In the genomic region with DNA sequence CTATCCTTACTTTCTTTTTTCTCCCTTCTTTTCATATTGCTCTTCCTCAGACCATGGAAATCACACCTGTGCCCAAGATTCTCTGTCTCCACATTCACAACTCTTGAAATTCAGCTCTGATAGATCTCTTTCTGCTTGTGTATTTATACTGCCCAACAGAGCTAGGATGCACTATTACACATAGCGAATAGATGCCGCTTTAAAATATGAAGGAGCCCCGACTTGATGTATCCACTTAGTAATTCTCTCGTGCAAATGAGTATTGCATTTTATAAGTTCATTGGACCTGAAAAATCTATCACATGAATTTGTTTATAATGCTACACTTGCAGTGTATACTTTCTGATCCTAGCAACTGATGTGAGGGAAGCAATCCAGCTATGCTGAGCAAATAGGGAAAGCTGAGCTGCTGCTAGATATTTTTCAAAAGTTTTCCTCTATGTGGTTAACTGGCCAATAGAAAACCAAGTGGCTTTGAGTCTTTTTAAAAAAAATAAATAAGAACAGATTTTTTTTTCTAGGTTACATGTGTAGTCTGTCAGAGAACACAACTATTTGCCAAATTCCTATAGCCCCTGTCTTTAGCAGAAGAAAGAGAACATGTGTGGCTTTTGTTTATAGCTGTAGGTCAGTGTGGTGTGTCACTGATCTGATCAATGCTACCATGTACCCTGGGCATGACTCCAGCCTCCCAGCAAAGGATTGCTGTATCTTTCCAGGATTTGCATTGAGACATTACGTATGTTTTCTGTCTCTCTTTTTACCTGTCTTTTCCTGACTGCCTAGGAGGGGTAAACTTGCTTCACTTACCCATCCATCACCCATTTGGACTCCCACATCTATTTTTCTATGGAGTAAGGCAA, we compare ENCODE assay signal across 14 cellular contexts.
DNase-seq lines count a peak whose midpoint lies in the region; ATAC-seq and TF ChIP-seq lines count a peak whose summit lies in the region.
"Had no signal": no experiment of that assay in that cellular context is flagged by ENCODE, and none has a peak within 500 bp of the region (broad histone marks: within the 10 kb centered on the region; RNA-seq: fewer than 3 reads in every experiment).

No MANE protein-coding gene starts in this region.

- H3K27ac Mint-ChIP-seq in activated CD8-positive, alpha-beta T cell treated with anti-CD3 and anti-CD28 coated beads, Interleukin-2, amount 10 ng/mL, durations not matched to agents 7 days and 5 days, result no peak overlapping the region
- H3K27ac Mint-ChIP-seq: endodermal cell; immature natural killer cell; stimulated activated memory B cell treated with anti-CD40 and anti-IgM and Interleukin-4, amounts not matched to agents 10 μg/mL and 1 μg/mL and 100 μg/mL, for 72 hours had no signal

- H4K91ac ChIP-seq in mesenchymal stem cell (ENCODE audit: low read length), result no peak overlapping the region

- H3K27ac ChIP-seq in A673 (ENCODE audit: low read depth, low read length, poor library complexity, severe bottlenecking), result peak overlapping the region; percentile 75
- H3K27ac ChIP-seq in brain microvascular endothelial cell, result peak overlapping the region; percentile 33
- no peak overlapping the region for H3K27ac ChIP-seq in mesenchymal stem cell (ENCODE audit: low read length, poor library complexity, severe bottlenecking)
- H3K27ac ChIP-seq in MM.1S (ENCODE audit: low read length), result no peak overlapping the region
- H3K27ac ChIP-seq: upper lobe of right lung had no signal

- H3F3A ChIP-seq in Loucy (ENCODE audit: low read depth) (no peaks in the 10 kb centered on the region), MM.1S (ENCODE audit: insufficient read depth, low read length) (no peaks in the 10 kb centered on the region)

- no peak overlapping the region for H2BK15ac ChIP-seq in mesenchymal stem cell (ENCODE audit: low read depth, poor library complexity, severe bottlenecking)

- H3K79me2 ChIP-seq in Loucy (ENCODE audit: insufficient read depth, low read length) (no peaks in the 10 kb centered on the region), MM.1S (ENCODE audit: low read length) (no peaks in the 10 kb centered on the region)

- H3K27me3 ChIP-seq in A673 (replicated peaks; ENCODE audit: insufficient read depth, low read depth, low read length, poor library complexity) (no peaks in the 10 kb centered on the region), Loucy (ENCODE audit: insufficient read depth, low read length, poor library complexity, severe bottlenecking) (no peaks in the 10 kb centered on the region), brain microvascular endothelial cell (replicated peaks) (no peaks in the 10 kb centered on the region), mesenchymal stem cell (ENCODE audit: control insufficient read depth in 1 of 2, insufficient read depth in 1 of 2, low read length in 2 of 2) (no peaks in the 10 kb centered on the region), MM.1S (replicated peaks; ENCODE audit: insufficient read depth, low read length) (no peaks in the 10 kb centered on the region)
- H3K27me3 ChIP-seq: upper lobe of right lung had no signal

- intact Hi-C loops in A673 (cut with micrococcal nuclease; ENCODE audit: unreplicated experiment), result no loop called here

- no peak overlapping the region for H3K18ac ChIP-seq in mesenchymal stem cell (ENCODE audit: low read depth in 1 of 2, low read length in 2 of 2)

- H3K36me3 Mint-ChIP-seq in activated CD8-positive, alpha-beta T cell treated with anti-CD3 and anti-CD28 coated beads, Interleukin-2, amount 10 ng/mL, durations not matched to agents 7 days and 5 days (ENCODE audit: low read depth), result no peaks in the 10 kb centered on the region
- H3K36me3 Mint-ChIP-seq: immature natural killer cell had no signal

- H2AFZ ChIP-seq in Loucy (ENCODE audit: low read length) (no peak overlapping the region), mesenchymal stem cell (ENCODE audit: low read depth, low read length) (no peak overlapping the region), MM.1S (ENCODE audit: low read length) (no peak overlapping the region)

- H3K79me1 ChIP-seq in mesenchymal stem cell (replicated peaks; ENCODE audit: low read length, poor library complexity, severe bottlenecking), result no peaks in the 10 kb centered on the region

- H4K8ac ChIP-seq in mesenchymal stem cell (ENCODE audit: low read length), result no peak overlapping the region

- in situ Hi-C loops in brain microvascular endothelial cell (cut with HindIII; ENCODE audit: low pct_ligation_motif_present, low sequenced_read_pairs), result no loop called here

- no peak overlapping the region for H3K9ac ChIP-seq in Loucy (ENCODE audit: low read depth, low read length, poor library complexity, severe bottlenecking)
- H3K9ac ChIP-seq in mesenchymal stem cell (ENCODE audit: low read length), result peak overlapping the region; percentile 25
- H3K9ac ChIP-seq in MM.1S (ENCODE audit: low read length), result no peak overlapping the region

- no peak overlapping the region for H2AK5ac ChIP-seq in mesenchymal stem cell (ENCODE audit: low read length, severe bottlenecking)

- no peak overlapping the region for H3K14ac ChIP-seq in mesenchymal stem cell (ENCODE audit: low read length in 2 of 2)

- H3K4me1 ChIP-seq in A673 (ENCODE audit: insufficient read depth, low read length, poor library complexity, severe bottlenecking), result peaks cover 50% of the 10 kb centered on the region
- no peaks in the 10 kb centered on the region for H3K4me1 ChIP-seq in Loucy (ENCODE audit: insufficient read depth, low read length, poor library complexity, severe bottlenecking)
- H3K4me1 ChIP-seq in mesenchymal stem cell (ENCODE audit: control insufficient read depth, insufficient read depth, low read depth, low read length), result peaks cover 2% of the 10 kb centered on the region
- H3K4me1 ChIP-seq in MM.1S (ENCODE audit: low read length), result peaks cover 14% of the 10 kb centered on the region
- H3K4me1 ChIP-seq: upper lobe of right lung had no signal

- H3K4me2 ChIP-seq in Loucy (ENCODE audit: low read depth, low read length, poor library complexity, severe bottlenecking), result no peak overlapping the region
- H3K4me2 ChIP-seq in mesenchymal stem cell (ENCODE audit: low read length, poor library complexity, severe bottlenecking), result no peak overlapping the region
- H3K4me2 ChIP-seq in MM.1S (ENCODE audit: low read depth, low read length), result no peak overlapping the region

- no peak overlapping the region for H3K4ac ChIP-seq in mesenchymal stem cell (ENCODE audit: low read depth in 1 of 2, low read length in 2 of 2)

- CTCF ChIA-PET in A673 (lab: Charles Lee), result interaction anchor here (0.5 kb wide), 1 partner anchor 1379 kb away, joined by 3 read pairs; no protein-coding TSS in a partner anchor
- CTCF ChIA-PET in activated CD8-positive, alpha-beta T cell treated with anti-CD3 and anti-CD28 coated beads, Interleukin-2, amount 10 ng/mL, durations not matched to agents 7 days and 5 days (lab: Charles Lee), result interaction anchor here (1.1 to 1.7 kb wide), 5 partner anchors 11 to 375 kb away, joined by 3 to 6 read pairs (median 4); no protein-coding TSS in a partner anchor

- ATAC-seq in activated CD8-positive, alpha-beta T cell treated with anti-CD3 and anti-CD28 coated beads, Interleukin-2, amount 10 ng/mL, durations not matched to agents 7 days and 5 days, result no peak
- ATAC-seq in GM18520 (IDR thresholded peaks at IDR 0.05; ENCODE audit: unreplicated experiment), result no peak
- ATAC-seq: stimulated activated memory B cell treated with anti-CD40 and anti-IgM and Interleukin-4, amounts not matched to agents 10 μg/mL and 1 μg/mL and 100 μg/mL, for 72 hours; upper lobe of right lung had no signal

- no peak overlapping the region for H3K23ac ChIP-seq in mesenchymal stem cell (ENCODE audit: low read length in 2 of 2)

- 100% methylated on average over 2 of the region's 5 CpGs for WGBS in mesenchymal stem cell

- peak overlapping the region in 1 of 2 experiments; percentile 47 for H2BK12ac ChIP-seq in mesenchymal stem cell (ENCODE audit: low read length in 2 of 2)

- no TSS peak for BruUV-seq in A673 (replicated peaks; lab: Mats Ljungman, UMichigan)

- POLR2A ChIA-PET in A673 (lab: Charles Lee; ENCODE audit: low non-redundant PET), result interaction anchor here (0.6 kb wide), 1 partner anchor 11 kb away, joined by 4 read pairs; no protein-coding TSS in a partner anchor
- POLR2A ChIA-PET in activated CD8-positive, alpha-beta T cell treated with anti-CD3 and anti-CD28 coated beads, Interleukin-2, amount 10 ng/mL, durations not matched to agents 7 days and 5 days (lab: Charles Lee), result no interaction called here

- H3K27me3 Mint-ChIP-seq in activated CD8-positive, alpha-beta T cell treated with anti-CD3 and anti-CD28 coated beads, Interleukin-2, amount 10 ng/mL, durations not matched to agents 7 days and 5 days (ENCODE audit: low read depth), result peaks cover 2% of the 10 kb centered on the region
- H3K27me3 Mint-ChIP-seq: activated T-cell treated with anti-CD3 and anti-CD28 coated beads, Interleukin-2, amount 50 U/mL, for 24 hours; stimulated activated memory B cell treated with anti-CD40 and anti-IgM and Interleukin-4, amounts not matched to agents 10 μg/mL and 1 μg/mL and 100 μg/mL, for 72 hours had no signal

- H4K20me1 ChIP-seq in Loucy (ENCODE audit: insufficient read depth, low read length, poor library complexity, severe bottlenecking) (no peaks in the 10 kb centered on the region), MM.1S (ENCODE audit: insufficient read depth, low read length) (no peaks in the 10 kb centered on the region)

- H3K4me3 ChIP-seq in A673 (ENCODE audit: low read depth, low read length, poor library complexity, severe bottlenecking), result no peak overlapping the region
- no peak overlapping the region for H3K4me3 ChIP-seq in Loucy (ENCODE audit: low read length, poor library complexity, severe bottlenecking)
- no peak overlapping the region for H3K4me3 ChIP-seq in brain microvascular endothelial cell (ENCODE audit: low read depth, low read length)
- peak overlapping the region in 1 of 2 experiments; percentile 2 for H3K4me3 ChIP-seq in mesenchymal stem cell (ENCODE audit: insufficient read depth in 1 of 2, low read depth in 1 of 2, low read length in 2 of 2)
- H3K4me3 ChIP-seq in MM.1S (ENCODE audit: low read length), result no peak overlapping the region
- H3K4me3 ChIP-seq: upper lobe of right lung had no signal

- H3K9me2 ChIP-seq in Loucy (replicated peaks; ENCODE audit: low read depth, low read length) (no peaks in the 10 kb centered on the region), MM.1S (replicated peaks; ENCODE audit: insufficient read depth, low read length) (no peaks in the 10 kb centered on the region)

- no peak overlapping the region for H2BK5ac ChIP-seq in mesenchymal stem cell (ENCODE audit: low read depth, low read length, poor library complexity, severe bottlenecking)

- no peaks in the 10 kb centered on the region for H3K36me3 ChIP-seq in A673 (ENCODE audit: insufficient read depth, low read length, poor library complexity, severe bottlenecking)
- no peaks in the 10 kb centered on the region for H3K36me3 ChIP-seq in Loucy (ENCODE audit: insufficient read depth, low read length)
- H3K36me3 ChIP-seq in brain microvascular endothelial cell (replicated peaks), result no peaks in the 10 kb centered on the region
- H3K36me3 ChIP-seq in mesenchymal stem cell (ENCODE audit: control insufficient read depth in 1 of 2, insufficient read depth in 2 of 2, low read depth in 1 of 2, low read length in 2 of 2), result no peaks in the 10 kb centered on the region
- H3K36me3 ChIP-seq in MM.1S (replicated peaks; ENCODE audit: insufficient read depth, low read length), result no peaks in the 10 kb centered on the region
- H3K36me3 ChIP-seq: upper lobe of right lung had no signal

- H3K4me1 Mint-ChIP-seq in activated CD8-positive, alpha-beta T cell treated with anti-CD3 and anti-CD28 coated beads, Interleukin-2, amount 10 ng/mL, durations not matched to agents 7 days and 5 days (ENCODE audit: low read depth), result peaks cover 14% of the 10 kb centered on the region
- H3K4me1 Mint-ChIP-seq: stimulated activated memory B cell treated with anti-CD40 and anti-IgM and Interleukin-4, amounts not matched to agents 10 μg/mL and 1 μg/mL and 100 μg/mL, for 72 hours had no signal

- no peak overlapping the region for H3K4me3 Mint-ChIP-seq in activated CD8-positive, alpha-beta T cell treated with anti-CD3 and anti-CD28 coated beads, Interleukin-2, amount 10 ng/mL, durations not matched to agents 7 days and 5 days
- H3K4me3 Mint-ChIP-seq: activated T-cell treated with anti-CD3 and anti-CD28 coated beads, Interleukin-2, amount 50 U/mL, for 24 hours; endodermal cell; immature natural killer cell; stimulated activated memory B cell treated with anti-CD40 and anti-IgM and Interleukin-4, amounts not matched to agents 10 μg/mL and 1 μg/mL and 100 μg/mL, for 72 hours had no signal

- TF ChIP-seq CTCF in A673 (conservative IDR thresholded peaks at IDR 0.05; ENCODE audit: low read depth, low read length) (no peak; the same call in 1 of the 2 replicates), Loucy (conservative IDR thresholded peaks at IDR 0.05; ENCODE audit: low read length) (peak; percentile 45), brain microvascular endothelial cell (IDR thresholded peaks at IDR 0.05; ENCODE audit: low read depth, low read length, missing control alignments) (no peak), MM.1S (IDR thresholded peaks at IDR 0.05; ENCODE audit: low read length) (no peak)

- no peak overlapping the region for H2BK120ac ChIP-seq in mesenchymal stem cell (ENCODE audit: low read depth, low read length)

- H3K9me3 ChIP-seq in A673 (ENCODE audit: low read depth, low read length, poor library complexity, severe bottlenecking), result peaks cover 7% of the 10 kb centered on the region
- H3K9me3 ChIP-seq in Loucy (ENCODE audit: insufficient read depth, low read depth, low read length), result no peaks in the 10 kb centered on the region
- H3K9me3 ChIP-seq in mesenchymal stem cell (ENCODE audit: control insufficient read depth, low read length), result no peaks in the 10 kb centered on the region
- no peaks in the 10 kb centered on the region for H3K9me3 ChIP-seq in MM.1S (replicated peaks; ENCODE audit: insufficient read depth, low read length)

- no peaks in the 10 kb centered on the region for H3K9me3 Mint-ChIP-seq in activated CD8-positive, alpha-beta T cell treated with anti-CD3 and anti-CD28 coated beads, Interleukin-2, amount 10 ng/mL, durations not matched to agents 7 days and 5 days (ENCODE audit: insufficient read depth)
- H3K9me3 Mint-ChIP-seq: endodermal cell, immature natural killer cell had no signal

- DNase-seq in A673 (ENCODE audit: low spot score), result peak; percentile 14
- DNase-seq in brain microvascular endothelial cell, result no peak
- peak; percentile 18 for DNase-seq in mesenchymal stem cell
- DNase-seq in NCI-H187 treated with DMSO at 0.1 percent for 48 hours (lab: John Stamatoyannopoulos, UW), result no peak
- DNase-seq in activated CD8-positive, alpha-beta T cell treated with anti-CD3 and anti-CD28 coated beads, Interleukin-2, amount 10 ng/mL, durations not matched to agents 7 days and 5 days, result no peak
- no peak for DNase-seq in MM.1S
- DNase-seq: activated T-cell treated with anti-CD3 and anti-CD28 coated beads, Interleukin-2, amount 50 U/mL, for 24 hours; endodermal cell; immature natural killer cell; NCI-H1092; upper lobe of right lung had no signal

Comparison
In these comparisons a context has a peak if more than half of its experiments do, and no peak if none do; other contexts are left out.
1. DNase-seq: peak in A673 (single experiment) and mesenchymal stem cell (single experiment); none in brain microvascular endothelial cell (single experiment), NCI-H187 treated with DMSO at 0.1 percent for 48 hours (single experiment), activated CD8-positive, alpha-beta T cell treated with anti-CD3 and anti-CD28 coated beads, Interleukin-2, amount 10 ng/mL, durations not matched to agents 7 days and 5 days (single experiment) and MM.1S (single experiment).
2. H3K27ac ChIP-seq: peak in A673 (single experiment) and brain microvascular endothelial cell (single experiment); none in mesenchymal stem cell (single experiment) and MM.1S (single experiment).